11 cellular contexts compared by ENCODE assay signal in the genomic region with DNA sequence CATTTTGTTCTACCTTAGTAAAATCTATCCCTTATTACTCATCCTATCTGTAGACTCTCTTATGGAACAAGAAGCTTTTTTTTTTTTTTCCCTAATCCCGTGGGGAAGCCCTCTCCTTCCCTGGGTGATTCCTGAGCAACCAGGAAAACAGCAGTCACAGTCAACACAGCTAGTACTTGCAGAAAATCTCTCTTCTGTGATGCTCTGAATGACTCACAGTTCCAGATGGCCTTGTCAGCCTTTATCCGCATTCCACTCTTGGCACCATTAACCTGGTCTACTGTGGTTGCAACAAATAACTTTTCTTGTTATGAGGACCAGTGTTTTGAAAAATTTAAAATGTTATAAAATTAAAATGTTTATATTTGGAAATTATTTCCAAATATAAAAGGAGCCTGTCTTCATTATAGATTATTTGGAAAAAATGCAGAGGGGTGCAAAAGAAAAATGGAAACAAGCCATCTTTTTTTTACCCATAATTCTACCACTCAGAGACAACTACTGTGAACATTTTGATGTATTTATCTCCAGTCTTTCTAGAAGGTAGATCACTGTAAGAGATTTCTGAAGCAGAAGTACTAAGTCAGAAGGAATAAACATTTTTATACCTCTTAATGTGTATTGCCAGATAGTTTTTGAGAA.
DNase-seq lines count a peak whose midpoint lies in the region; ATAC-seq and TF ChIP-seq lines count a peak whose summit lies in the region.
"Had no signal": no experiment of that assay in that cellular context is flagged by ENCODE, and none has a peak within 500 bp of the region (broad histone marks: within the 10 kb centered on the region; RNA-seq: fewer than 3 reads in every experiment).

No MANE protein-coding gene starts in this region.

- TF ChIP-seq CTCF in HFF-Myc (IDR thresholded peaks at IDR 0.05; ENCODE audit: low read depth, low read length, missing control alignments), result no peak
- no peak for TF ChIP-seq CTCF in astrocyte of the spinal cord (IDR thresholded peaks at IDR 0.05; ENCODE audit: low read depth, low read length)
- TF ChIP-seq CTCF in mesothelial cell of epicardium (IDR thresholded peaks at IDR 0.05; ENCODE audit: unreplicated experiment), result no peak

- no peaks in the 10 kb centered on the region for H3K27me3 Mint-ChIP-seq in mesothelial cell of epicardium (ENCODE audit: low read depth)
- H3K27me3 Mint-ChIP-seq: activated naive CD8-positive, alpha-beta T cell treated with anti-CD3 and anti-CD28 coated beads, Interleukin-2, amount 50 U/mL, for 24 hours had no signal

- no peak overlapping the region for H3K27ac Mint-ChIP-seq in mesothelial cell of epicardium
- H3K27ac Mint-ChIP-seq: activated naive CD8-positive, alpha-beta T cell treated with anti-CD3 and anti-CD28 coated beads, Interleukin-2, amount 50 U/mL, for 24 hours; memory B cell had no signal

- peaks cover 16% of the 10 kb centered on the region for H3K9me3 Mint-ChIP-seq in mesothelial cell of epicardium
- H3K9me3 Mint-ChIP-seq: activated naive CD8-positive, alpha-beta T cell treated with anti-CD3 and anti-CD28 coated beads, Interleukin-2, amount 50 U/mL, for 24 hours had no signal

- H3K36me3 Mint-ChIP-seq in mesothelial cell of epicardium, result peaks cover 5% of the 10 kb centered on the region

- H3K4me3 Mint-ChIP-seq in mesothelial cell of epicardium, result no peak overlapping the region
- H3K4me3 Mint-ChIP-seq: activated naive CD8-positive, alpha-beta T cell treated with anti-CD3 and anti-CD28 coated beads, Interleukin-2, amount 50 U/mL, for 24 hours; memory B cell had no signal

- H3K4me3 ChIP-seq in HFF-Myc (replicated peaks; ENCODE audit: low read depth, low read length), result no peak overlapping the region
- no peak overlapping the region for H3K4me3 ChIP-seq in astrocyte of the spinal cord (ENCODE audit: low read depth, low read length)

- H3K4me1 Mint-ChIP-seq in mesothelial cell of epicardium, result peaks cover 5% of the 10 kb centered on the region
- H3K4me1 Mint-ChIP-seq: memory B cell had no signal

- in situ Hi-C loops in astrocyte of the spinal cord (cut with HindIII; ENCODE audit: low sequenced_read_pairs), result no loop called here

- ATAC-seq in GM21360 (IDR thresholded peaks at IDR 0.05; ENCODE audit: unreplicated experiment), result no peak
- ATAC-seq: activated naive CD8-positive, alpha-beta T cell treated with anti-CD3 and anti-CD28 coated beads, Interleukin-2, amount 50 U/mL, for 24 hours had no signal

- DNase-seq in HFF-Myc (ENCODE audit: extremely low read depth, low read depth) (peak; percentile 91), astrocyte of the spinal cord (ENCODE audit: low read depth, low spot score) (peak; percentile 92), iPS-NIHi11 (ENCODE audit: low spot score) (peak; percentile 6), smooth muscle cell of the brain vasculature (ENCODE audit: low read depth, low spot score) (peak; percentile 52), NCI-H146 treated with DMSO at 0.1 percent for 48 hours (lab: John Stamatoyannopoulos, UW; ENCODE audit: unreplicated experiment) (no peak), mesothelial cell of epicardium (ENCODE audit: low spot score in 2 of 2, unreplicated experiment in 2 of 2) (no peak)
- DNase-seq in stimulated activated CD4-positive, alpha-beta T cell treated with anti-CD3 and anti-CD28 coated beads, Interleukin-4, amount 100 ng/mL, for 24 hours, result no peak
- DNase-seq: activated naive CD8-positive, alpha-beta T cell treated with anti-CD3 and anti-CD28 coated beads, Interleukin-2, amount 50 U/mL, for 24 hours; NCI-H1417 treated with DMSO at 0.1 percent for 48 hours had no signal

Comparison
In these comparisons a context has a peak if more than half of its experiments do, and no peak if none do; other contexts are left out.
1. DNase-seq: peak in HFF-Myc (single experiment), astrocyte of the spinal cord (single experiment), iPS-NIHi11 (single experiment) and smooth muscle cell of the brain vasculature (single experiment); none in NCI-H146 treated with DMSO at 0.1 percent for 48 hours (single experiment), stimulated activated CD4-positive, alpha-beta T cell treated with anti-CD3 and anti-CD28 coated beads, Interleukin-4, amount 100 ng/mL, for 24 hours (single experiment) and mesothelial cell of epicardium (0 of 2).